ENCODE assay signal across 27 cellular contexts in the genomic region with DNA sequence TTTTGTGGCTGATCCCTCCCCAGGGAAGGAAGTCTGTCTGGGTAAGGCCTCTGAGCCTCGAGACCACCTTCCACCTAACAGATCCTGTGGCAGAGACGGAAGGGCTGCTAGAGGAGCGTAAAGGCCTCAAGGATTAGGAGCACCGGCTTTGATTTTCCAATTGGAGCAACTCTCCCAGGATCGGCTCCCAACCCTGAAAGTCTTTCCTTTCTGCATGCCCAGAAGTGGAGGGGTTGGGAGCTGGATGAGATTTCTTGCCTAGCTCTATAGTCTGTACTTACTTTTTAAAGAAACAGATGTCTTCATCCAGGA. TPM values are rescaled to one million over a fixed set of nuclear protein-coding genes. Genes with fewer than 3 reads are reported as not detected.
A peak's percentile ranks its signal among the peaks of the same experiment; 100 is the strongest.
DNase-seq lines count a peak whose midpoint lies in the region; ATAC-seq and TF ChIP-seq lines count a peak whose summit lies in the region.
"Had no signal": no experiment of that assay in that cellular context is flagged by ENCODE, and none has a peak within 500 bp of the region (broad histone marks: within the 10 kb centered on the region; RNA-seq: fewer than 3 reads in every experiment).

No MANE protein-coding gene starts in this region.

- no peak for DNase-seq in activated naive CD4-positive, alpha-beta T cell (lab: John Stamatoyannopoulos, UW)
- DNase-seq in T-cell (no peak), left lobe of liver (ENCODE audit: low spot score) (peak; percentile 32), type B pancreatic cell (ENCODE audit: extremely low spot score, unreplicated experiment) (peak; percentile 37), NCI-H748 treated with DMSO at 0.1 percent for 48 hours (lab: John Stamatoyannopoulos, UW) (no peak), NCI-H2171 (lab: John Stamatoyannopoulos, UW) (no peak), HFFc6 (no peak)
- DNase-seq: ACHN; activated T-cell treated with anti-CD3 and anti-CD28 coated beads, Interleukin-2, amount 50 U/mL, for 72 hours; caudate nucleus; dermis blood vessel endothelial cell; HCEC 1CT; hippocampal formation; left lung; mesendoderm; MM.1S; NCI-H1417 treated with DMSO at 0.1 percent for 48 hours; NCI-H2081 treated with DMSO at 0.1 percent for 48 hours; NCI-H446; OCI-M1; stimulated activated CD4-positive, alpha-beta T cell treated with anti-CD3 and anti-CD28 coated beads, Interleukin-15, amount 100 ng/mL, for 24 hours; stimulated activated naive CD4-positive, alpha-beta T cell treated with Interleukin-2 at 50 U/mL for 16 hours; testis had no signal

- no peaks in the 10 kb centered on the region for H3K27me3 Mint-ChIP-seq in activated naive CD4-positive, alpha-beta T cell treated with anti-CD3 and anti-CD28 coated beads, Interleukin-2, amount 50 U/mL, for 24 hours
- no peaks in the 10 kb centered on the region for H3K27me3 Mint-ChIP-seq in T-cell
- peaks cover 15% of the 10 kb centered on the region for H3K27me3 Mint-ChIP-seq in type B pancreatic cell
- peaks cover 6% of the 10 kb centered on the region for H3K27me3 Mint-ChIP-seq in HFFc6 (ENCODE audit: insufficient read depth)
- H3K27me3 Mint-ChIP-seq: activated naive CD8-positive, alpha-beta T cell had no signal

- no peaks in the 10 kb centered on the region for H3K9me3 Mint-ChIP-seq in activated naive CD4-positive, alpha-beta T cell treated with anti-CD3 and anti-CD28 coated beads, Interleukin-2, amount 50 U/mL, for 24 hours
- H3K9me3 Mint-ChIP-seq in T-cell (no peaks in the 10 kb centered on the region), type B pancreatic cell (no peaks in the 10 kb centered on the region), HFFc6 (no peaks in the 10 kb centered on the region)
- H3K9me3 Mint-ChIP-seq: activated T-cell treated with anti-CD3 and anti-CD28 coated beads, Interleukin-2, amount 50 U/mL, for 72 hours; T-helper 1 cell treated with Interleukin-12 subunit alpha and Interleukin-12 subunit beta and Interleukin-4 antibody, amounts not matched to agents 30 μg/mL and 1 μg/mL, for 36 hours had no signal

- peak overlapping the region; percentile 15 for H3K4me3 Mint-ChIP-seq in activated naive CD4-positive, alpha-beta T cell treated with anti-CD3 and anti-CD28 coated beads, Interleukin-2, amount 50 U/mL, for 24 hours
- peak overlapping the region in 1 of 3 donors; percentile 74 for H3K4me3 Mint-ChIP-seq in T-cell
- H3K4me3 Mint-ChIP-seq in type B pancreatic cell, result no peak overlapping the region
- no peak overlapping the region for H3K4me3 Mint-ChIP-seq in HFFc6

- CTCF ChIA-PET in T-cell (lab: Charles Lee), result interaction anchor here (1.0 to 8.4 kb wide), 8 partner anchors 18 to 387 kb away, joined by 3 to 142 read pairs (median 19); a partner anchor contains a TSS

- H3K27ac Mint-ChIP-seq in activated naive CD4-positive, alpha-beta T cell treated with anti-CD3 and anti-CD28 coated beads, Interleukin-2, amount 50 U/mL, for 24 hours, result peak overlapping the region; percentile 62
- peak overlapping the region; percentile 69 to 80 for H3K27ac Mint-ChIP-seq in T-cell
- no peak overlapping the region for H3K27ac Mint-ChIP-seq in type B pancreatic cell
- H3K27ac Mint-ChIP-seq in HFFc6, result no peak overlapping the region
- H3K27ac Mint-ChIP-seq: activated T-cell treated with anti-CD3 and anti-CD28 coated beads, Interleukin-2, amount 50 U/mL, for 72 hours had no signal

- TF ChIP-seq CTCF in type B pancreatic cell (conservative IDR thresholded peaks at IDR 0.05), result no peak
- TF ChIP-seq CTCF in HFFc6 (IDR thresholded peaks at IDR 0.05), result no peak

- H3K4me1 Mint-ChIP-seq in activated naive CD4-positive, alpha-beta T cell treated with anti-CD3 and anti-CD28 coated beads, Interleukin-2, amount 50 U/mL, for 24 hours, result peaks cover 47% of the 10 kb centered on the region
- H3K4me1 Mint-ChIP-seq in T-cell (peaks cover 39 to 46% (median 46%) of the 10 kb centered on the region in 3 donors), type B pancreatic cell (ENCODE audit: unreplicated experiment) (peaks cover 10% of the 10 kb centered on the region), HFFc6 (ENCODE audit: low read depth) (peaks cover 11% of the 10 kb centered on the region)

- no peaks in the 10 kb centered on the region for H3K36me3 Mint-ChIP-seq in activated naive CD4-positive, alpha-beta T cell treated with anti-CD3 and anti-CD28 coated beads, Interleukin-2, amount 50 U/mL, for 24 hours
- H3K36me3 Mint-ChIP-seq in T-cell (no peaks in the 10 kb centered on the region), type B pancreatic cell (no peaks in the 10 kb centered on the region), HFFc6 (ENCODE audit: low read depth) (no peaks in the 10 kb centered on the region)

- POLR2A ChIA-PET in T-cell (lab: Charles Lee), result no interaction called here

- ATAC-seq in T-cell (replicated peaks in 1 of 4) (no peak), left lobe of liver (no peak)
- ATAC-seq: activated T-cell treated with anti-CD3 and anti-CD28 coated beads, Interleukin-2, amount 50 U/mL, for 72 hours; K562; left lung had no signal

RNA-seq across cellular contexts. Expression of a gene that starts 41.4 kb away (rescaled TPM):
- total RNA-seq in T-cell (100 to 1,000 TPM; 131 to 185 (median 173) TPM), left lobe of liver (29.9 TPM), type B pancreatic cell (ENCODE audit: low replicate concordance) (20.9 and 27.6 TPM in 2 replicates)
- total RNA-seq in HFFc6 (2021; fragmentation: NEBNext Ultra II Directional; extraction: Animal tissue kit (Norgen Biotek cat#: 25700)), result 10 to 100 TPM; 32.9 to 37.6 (median 35.6) TPM

Comparison
In these comparisons a context has a peak if more than half of its experiments do, and no peak if none do; other contexts are left out.
1. H3K27ac Mint-ChIP-seq: peak in activated naive CD4-positive, alpha-beta T cell treated with anti-CD3 and anti-CD28 coated beads, Interleukin-2, amount 50 U/mL, for 24 hours (single experiment) and T-cell (2 of 2); none in type B pancreatic cell (single experiment) and HFFc6 (single experiment).
2. DNase-seq: peak in left lobe of liver (single experiment) and type B pancreatic cell (single experiment); none in activated naive CD4-positive, alpha-beta T cell (0 of 4), T-cell (0 of 34), NCI-H748 treated with DMSO at 0.1 percent for 48 hours (single experiment), NCI-H2171 (single experiment) and HFFc6 (single experiment).